8 cellular contexts compared by ENCODE assay signal in genomic region chr2:156400704-156401678, GRCh38. TPM values are rescaled to one million over a fixed set of nuclear protein-coding genes. Genes with fewer than 3 reads are reported as not detected.
DNase-seq lines count a peak whose midpoint lies in the region; ATAC-seq and TF ChIP-seq lines count a peak whose summit lies in the region.

No MANE protein-coding gene starts in this region.

- no peaks in the 10 kb centered on the region for H3K27me3 ChIP-seq in CD8-positive, alpha-beta T cell (ENCODE audit: insufficient read depth, low read length)
- H3K27me3 ChIP-seq in endocrine pancreas (ENCODE audit: control insufficient read depth, insufficient read depth, low read length), result no peaks in the 10 kb centered on the region

- POLR2A ChIA-PET in CD8-positive, alpha-beta T cell (lab: Charles Lee), result interaction anchor here (0.6 to 3.0 kb wide), 12 partner anchors 10 to 125 kb away, joined by 3 to 38 read pairs (median 3); partner anchors contain the start of genes GPD2 and NR4A2

- H3K9me3 ChIP-seq in CD8-positive, alpha-beta T cell (ENCODE audit: low read length), result no peaks in the 10 kb centered on the region
- no peaks in the 10 kb centered on the region for H3K9me3 ChIP-seq in endocrine pancreas (ENCODE audit: control insufficient read depth, low read length)

- peak; percentile 62 to 90 (median 76) for DNase-seq in CD8-positive, alpha-beta T cell
- DNase-seq in HS-5 (ENCODE audit: low read depth), result peak; percentile 87
- peak; percentile 61 for DNase-seq in NK-92 treated with Interleukin-12 subunit alpha and Interleukin-12 subunit beta, amount 100 ng/mL, for 24 hours (lab: John Stamatoyannopoulos, UW)
- DNase-seq in activated CD8-positive, alpha-beta memory T cell treated with anti-CD3 and anti-CD28 coated beads, Interleukin-2, amount 10 ng/mL, durations not matched to agents 7 days and 5 days, result peak; percentile 83
- DNase-seq in memory B cell (ENCODE audit: low spot score in 2 of 2), result peak; percentile 83 to 90
- peak; percentile 57 to 65 (median 61) for DNase-seq in stimulated activated CD4-positive, alpha-beta T cell treated with anti-CD3 and anti-CD28 coated beads, TNF-alpha, amount 100 ng/mL, for 48 hours (ENCODE audit: low read depth in 3 of 3)

- H3K9me3 Mint-ChIP-seq in CD8-positive, alpha-beta T cell, result no peaks in the 10 kb centered on the region
- H3K9me3 Mint-ChIP-seq in activated CD8-positive, alpha-beta memory T cell treated with anti-CD3 and anti-CD28 coated beads, Interleukin-2, amount 10 ng/mL, durations not matched to agents 7 days and 5 days (ENCODE audit: low read depth), result no peaks in the 10 kb centered on the region
- H3K9me3 Mint-ChIP-seq in memory B cell, result no peaks in the 10 kb centered on the region

- H3K9ac ChIP-seq in endocrine pancreas (ENCODE audit: control insufficient read depth, insufficient read depth, low read length), result peak overlapping the region; percentile 90

- peak overlapping the region; percentile 74 for H3K4me3 ChIP-seq in CD8-positive, alpha-beta T cell (ENCODE audit: low read depth, low read length)
- H3K4me3 ChIP-seq in endocrine pancreas (ENCODE audit: control insufficient read depth, insufficient read depth, low read length), result peak overlapping the region; percentile 96

- H3K27me3 Mint-ChIP-seq in CD8-positive, alpha-beta T cell (ENCODE audit: low read depth), result no peaks in the 10 kb centered on the region
- H3K27me3 Mint-ChIP-seq in activated CD8-positive, alpha-beta memory T cell treated with anti-CD3 and anti-CD28 coated beads, Interleukin-2, amount 10 ng/mL, durations not matched to agents 7 days and 5 days, result no peaks in the 10 kb centered on the region
- H3K27me3 Mint-ChIP-seq in memory B cell, result no peaks in the 10 kb centered on the region

- H3K27ac ChIP-seq in CD8-positive, alpha-beta T cell (ENCODE audit: low read depth, low read length), result peak overlapping the region; percentile 80

- ATAC-seq in CD8-positive, alpha-beta T cell, result peak; percentile 79
- ATAC-seq in GM21367 (IDR thresholded peaks at IDR 0.05; ENCODE audit: unreplicated experiment), result peak; percentile 47
- ATAC-seq in activated CD8-positive, alpha-beta memory T cell treated with anti-CD3 and anti-CD28 coated beads, Interleukin-2, amount 10 ng/mL, durations not matched to agents 7 days and 5 days, result peak; percentile 79
- ATAC-seq in memory B cell (ENCODE audit: low read depth), result peak; percentile 64

- intact Hi-C loops in CD8-positive, alpha-beta T cell (cut with DNase I, micrococcal nuclease), result loop anchor here (1.0 to 5.0 kb wide), 5 partner anchors 35 to 1226 kb away; partner anchors contain the start of genes ACVR1C (in 2 of the 2) and GPD2 (in 1 of the 2)

- CTCF ChIA-PET in CD8-positive, alpha-beta T cell (lab: Charles Lee), result interaction anchor here (0.8 to 2.7 kb wide), 7 partner anchors 35 to 901 kb away, joined by 3 to 21 read pairs (median 4); partner anchors contain the start of gene GPD2
- CTCF ChIA-PET in activated CD8-positive, alpha-beta memory T cell treated with anti-CD3 and anti-CD28 coated beads, Interleukin-2, amount 10 ng/mL, durations not matched to agents 7 days and 5 days (lab: Charles Lee), result interaction anchor here (0.9 to 2.1 kb wide), 11 partner anchors 16 to 188 kb away, joined by 3 to 18 read pairs (median 4); partner anchors contain the start of gene NR4A2

- peak overlapping the region; percentile 88 for H3K4me3 Mint-ChIP-seq in CD8-positive, alpha-beta T cell
- H3K4me3 Mint-ChIP-seq in activated CD8-positive, alpha-beta memory T cell treated with anti-CD3 and anti-CD28 coated beads, Interleukin-2, amount 10 ng/mL, durations not matched to agents 7 days and 5 days, result peak overlapping the region; percentile 83
- H3K4me3 Mint-ChIP-seq in memory B cell, result peak overlapping the region; percentile 89

- peaks cover 28% of the 10 kb centered on the region for H3K4me1 Mint-ChIP-seq in CD8-positive, alpha-beta T cell (ENCODE audit: low read depth)
- H3K4me1 Mint-ChIP-seq in activated CD8-positive, alpha-beta memory T cell treated with anti-CD3 and anti-CD28 coated beads, Interleukin-2, amount 10 ng/mL, durations not matched to agents 7 days and 5 days, result peaks cover 31% of the 10 kb centered on the region
- H3K4me1 Mint-ChIP-seq in memory B cell, result peaks cover 21% of the 10 kb centered on the region

- H3K4me1 ChIP-seq in CD8-positive, alpha-beta T cell (ENCODE audit: insufficient read depth, low read length), result peaks cover 4% of the 10 kb centered on the region
- peaks cover 9% of the 10 kb centered on the region for H3K4me1 ChIP-seq in endocrine pancreas (ENCODE audit: control insufficient read depth, insufficient read depth, low read length)

- TF ChIP-seq CTCF in CD8-positive, alpha-beta T cell (IDR thresholded peaks at IDR 0.05), result no peak

- peaks cover 10% of the 10 kb centered on the region for H3K36me3 Mint-ChIP-seq in CD8-positive, alpha-beta T cell
- peaks cover 3% of the 10 kb centered on the region for H3K36me3 Mint-ChIP-seq in activated CD8-positive, alpha-beta memory T cell treated with anti-CD3 and anti-CD28 coated beads, Interleukin-2, amount 10 ng/mL, durations not matched to agents 7 days and 5 days
- no peaks in the 10 kb centered on the region for H3K36me3 Mint-ChIP-seq in memory B cell

- H3K27ac Mint-ChIP-seq in CD8-positive, alpha-beta T cell, result peak overlapping the region; percentile 95
- peak overlapping the region; percentile 91 for H3K27ac Mint-ChIP-seq in activated CD8-positive, alpha-beta memory T cell treated with anti-CD3 and anti-CD28 coated beads, Interleukin-2, amount 10 ng/mL, durations not matched to agents 7 days and 5 days
- H3K27ac Mint-ChIP-seq in memory B cell, result peak overlapping the region; percentile 100

- no peaks in the 10 kb centered on the region for H3K36me3 ChIP-seq in CD8-positive, alpha-beta T cell (ENCODE audit: insufficient read depth, low read length)
- H3K36me3 ChIP-seq in endocrine pancreas (ENCODE audit: control insufficient read depth, insufficient read depth, low read length), result no peaks in the 10 kb centered on the region

RNA-seq across cellular contexts. Expression of gene GPD2, which starts 35.2 kb away (rescaled TPM):
- 1 to 10 TPM; 4.7 to 6.9 TPM for total RNA-seq in CD8-positive, alpha-beta T cell
- total RNA-seq in activated CD8-positive, alpha-beta memory T cell treated with anti-CD3 and anti-CD28 coated beads, Interleukin-2, amount 10 ng/mL, durations not matched to agents 7 days and 5 days, result 10 to 100 TPM; 23.6 to 26.1 TPM

Comparison
In these comparisons a context has a peak if more than half of its experiments do, and no peak if none do; other contexts are left out.
1. Peak in every context shown above with its lines: DNase-seq, ATAC-seq, H3K4me3 ChIP-seq and H3K27ac ChIP-seq.